In genomic region chr2:238145046-238145445, GRCh38 we compare ENCODE assay signal across 28 cellular contexts. TPM values are rescaled to one million over a fixed set of nuclear protein-coding genes. Genes with fewer than 3 reads are reported as not detected.
"Had no signal": no experiment of that assay in that cellular context is flagged by ENCODE, and none has a peak within 500 bp of the region (broad histone marks: within the 10 kb centered on the region; RNA-seq: fewer than 3 reads in every experiment).

No MANE protein-coding gene starts in this region.

- ATAC-seq: esophagus mucosa; gastroesophageal sphincter; heart left ventricle; left lobe of liver; mucosa of descending colon; natural killer cell treated with Interleukin-12 subunit alpha and Interleukin-12 subunit beta and Interleukin-15 and Interleukin-18, amount 100 ng/mL, for 72 hours; sciatic nerve; stimulated activated effector memory CD8-positive, alpha-beta T cell treated with anti-CD3 and anti-CD28 coated beads, Interleukin-12 subunit alpha, Interleukin-12 subunit beta, amount 100 ng/mL, for 72 hours had no signal

- H3K79me2 ChIP-seq: hepatocyte, parathyroid adenoma had no signal

- H3K27me3 ChIP-seq: colonic mucosa, gastroesophageal sphincter, heart left ventricle, hepatocyte, right atrium auricular region, vagina had no signal

- H3K4me3 ChIP-seq: colonic mucosa, gastroesophageal sphincter, heart left ventricle, hepatocyte, mucosa of descending colon, right atrium auricular region, thoracic aorta, vagina had no signal

- H3K4me1 ChIP-seq: parathyroid adenoma had no signal

- H3K9me3 ChIP-seq: colonic mucosa, gastroesophageal sphincter, heart left ventricle, mucosa of descending colon, right atrium auricular region, thoracic aorta, vagina had no signal

- DNase-seq: colonic mucosa; effector CD8-positive, alpha-beta T cell; endodermal cell; foreskin fibroblast; heart left ventricle; kidney; mesenchymal stem cell; mucosa of descending colon; naive B cell; stimulated activated CD4-positive, alpha-beta T cell treated with anti-CD3 and anti-CD28 coated beads, Interleukin-2, amount 100 ng/mL, for 24 hours; stimulated activated CD4-positive, alpha-beta T cell treated with anti-CD3 and anti-CD28 coated beads, Interleukin-4, amount 100 ng/mL, for 24 hours; stimulated activated naive CD4-positive, alpha-beta T cell treated with Interleukin-2 at 50 U/mL for 16 hours; substantia nigra; trophoblast cell had no signal

- H2AFZ ChIP-seq: hepatocyte, parathyroid adenoma had no signal

- H3K27ac ChIP-seq: colonic mucosa, epithelial cell of prostate, gastroesophageal sphincter, heart left ventricle, hepatocyte, parathyroid adenoma, vagina had no signal

- H3K36me3 ChIP-seq: colonic mucosa, thoracic aorta, vagina had no signal

- H3K9ac ChIP-seq: parathyroid adenoma had no signal

- H3K4me2 ChIP-seq: hepatocyte had no signal

RNA-seq across cellular contexts. Expression of gene KLHL30, which starts 6.6 kb away (rescaled TPM):
- total RNA-seq: endodermal cell; hepatocyte; lung microvascular endothelial cell; natural killer cell treated with Interleukin-12 subunit alpha and Interleukin-12 subunit beta and Interleukin-15 and Interleukin-18, amount 100 ng/mL, for 72 hours had no signal

RNA-seq across cellular contexts. Expression of gene ERFE, which starts 13.7 kb away (rescaled TPM):
- total RNA-seq: left lobe of liver, lower leg skin, lung microvascular endothelial cell, vagina had no signal

RNA-seq across cellular contexts. Expression of gene ESPNL, which starts 44.9 kb away (rescaled TPM):
- total RNA-seq: lung microvascular endothelial cell, sciatic nerve had no signal
